16 cellular contexts compared by ENCODE assay signal in the genomic region with DNA sequence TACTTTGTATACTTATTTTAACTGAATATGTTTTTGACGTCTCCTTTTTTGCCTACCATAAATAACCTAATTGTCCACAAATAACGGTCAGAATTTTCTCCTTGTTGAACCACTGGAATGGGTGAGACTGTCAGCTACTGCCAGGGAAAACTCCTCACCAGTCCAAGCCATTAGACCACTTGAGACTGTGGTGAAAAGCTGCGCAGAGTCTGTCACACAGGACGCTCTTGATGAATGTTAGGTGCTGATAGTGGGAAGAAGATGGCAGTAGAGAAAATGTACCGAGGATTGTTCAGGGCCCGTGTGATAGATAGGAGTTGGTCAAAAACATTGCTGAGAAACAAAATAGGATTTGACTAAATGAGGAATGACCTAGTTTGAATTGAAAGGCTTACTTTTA.
DNase-seq lines count a peak whose midpoint lies in the region; ATAC-seq and TF ChIP-seq lines count a peak whose summit lies in the region.
"Had no signal": no experiment of that assay in that cellular context is flagged by ENCODE, and none has a peak within 500 bp of the region (broad histone marks: within the 10 kb centered on the region; RNA-seq: fewer than 3 reads in every experiment).

No MANE protein-coding gene starts in this region.

- no peak overlapping the region for H2AFZ ChIP-seq in IMR-90 (replicated peaks; ENCODE audit: low read length, poor library complexity)

- intact Hi-C loops in Right ventricle myocardium superior (cut with DNase I) = no loop called here
- intact Hi-C loops in cardiac septum (cut with DNase I) = no loop called here
- intact Hi-C loops in IMR-90 (cut with micrococcal nuclease) = no loop called here

- no peak for TF ChIP-seq RAD21 in IMR-90 (IDR thresholded peaks at IDR 0.05; ENCODE audit: low read length)

- no peak overlapping the region for H3K4me2 ChIP-seq in IMR-90 (ENCODE audit: low read depth, low read length)

- no peak overlapping the region for H3K4me3 ChIP-seq in IMR-90 (ENCODE audit: insufficient read depth, low read depth, low read length)

- H2AK9ac ChIP-seq in IMR-90 (replicated peaks; ENCODE audit: low read depth, low read length, poor library complexity) = peak overlapping the region; percentile 74

- no peaks in the 10 kb centered on the region for H3K4me1 Mint-ChIP-seq in endothelial cell (ENCODE audit: unreplicated experiment)
- H3K4me1 Mint-ChIP-seq in progenitor cell of endocrine pancreas (ENCODE audit: low read depth) = peaks cover 9% of the 10 kb centered on the region
- H3K4me1 Mint-ChIP-seq in stimulated activated memory B cell treated with anti-CD40 and anti-IgM and Interleukin-4, amounts not matched to agents 10 μg/mL and 1 μg/mL and 100 μg/mL, for 72 hours = no peaks in the 10 kb centered on the region
- H3K4me1 Mint-ChIP-seq: CD14-positive monocyte had no signal

- BruUV-seq in IMR-90 (replicated peaks; lab: Mats Ljungman, UMichigan) = no TSS peak

- H3K9me3 Mint-ChIP-seq in endothelial cell (ENCODE audit: unreplicated experiment) = no peaks in the 10 kb centered on the region
- H3K9me3 Mint-ChIP-seq in progenitor cell of endocrine pancreas (ENCODE audit: low read depth) = no peaks in the 10 kb centered on the region
- no peaks in the 10 kb centered on the region for H3K9me3 Mint-ChIP-seq in stimulated activated memory B cell treated with anti-CD40 and anti-IgM and Interleukin-4, amounts not matched to agents 10 μg/mL and 1 μg/mL and 100 μg/mL, for 72 hours
- H3K9me3 Mint-ChIP-seq: CD14-positive monocyte; CD8-positive, alpha-beta T cell had no signal

- CTCF ChIA-PET in IMR-90 (lab: Yijun Ruan, JAX) = no interaction called here

- peaks cover 7% of the 10 kb centered on the region for H3K27me3 Mint-ChIP-seq in endothelial cell (ENCODE audit: unreplicated experiment)
- H3K27me3 Mint-ChIP-seq in progenitor cell of endocrine pancreas = no peaks in the 10 kb centered on the region
- H3K27me3 Mint-ChIP-seq in stimulated activated memory B cell treated with anti-CD40 and anti-IgM and Interleukin-4, amounts not matched to agents 10 μg/mL and 1 μg/mL and 100 μg/mL, for 72 hours = no peaks in the 10 kb centered on the region

- no peak overlapping the region for H2BK15ac ChIP-seq in IMR-90 (ENCODE audit: low read depth, low read length)

- H3K9ac ChIP-seq in IMR-90 (ENCODE audit: low read depth, low read length) = no peak overlapping the region

- dilution Hi-C loops in IMR-90 (cut with HindIII; ENCODE audit: low sequenced_read_pairs, unreplicated experiment) = no loop called here

- no peak overlapping the region for H3K56ac ChIP-seq in IMR-90 (ENCODE audit: extremely low read depth, insufficient read depth, low read length)

- H3K79me1 ChIP-seq in IMR-90 (ENCODE audit: low read depth in 1 of 2, low read length in 2 of 2) = no peaks in the 10 kb centered on the region

- H3K18ac ChIP-seq in IMR-90 (ENCODE audit: low read depth, low read length) = no peak overlapping the region

- no peak overlapping the region for H4K5ac ChIP-seq in IMR-90 (ENCODE audit: low read depth, low read length)

- no CpG with 5 or more reads among the region's 6 CpGs for WGBS in IMR-90 (ENCODE audit: extremely low coverage in 2 of 2, insufficient read length in 1 of 2), 2 experiments

- no peak overlapping the region for H2BK20ac ChIP-seq in IMR-90 (ENCODE audit: low read depth, low read length)

- H3K36me3 Mint-ChIP-seq in endothelial cell (ENCODE audit: low read depth, unreplicated experiment) (peaks cover 45% of the 10 kb centered on the region), progenitor cell of endocrine pancreas (ENCODE audit: insufficient read depth) (peaks cover 46% of the 10 kb centered on the region)
- peaks cover 67% of the 10 kb centered on the region for H3K36me3 Mint-ChIP-seq in stimulated activated memory B cell treated with anti-CD40 and anti-IgM and Interleukin-4, amounts not matched to agents 10 μg/mL and 1 μg/mL and 100 μg/mL, for 72 hours
- H3K36me3 Mint-ChIP-seq: CD14-positive monocyte had no signal

- no peak overlapping the region for H3K4ac ChIP-seq in IMR-90 (ENCODE audit: low read depth, low read length)

- in situ Hi-C loops in IMR-90 (cut with MboI; ENCODE audit: low sequenced_read_pairs) = loop anchor here (25.0 kb wide), 1 partner anchor 965 kb away; no protein-coding TSS in a partner anchor

- H3K4me1 ChIP-seq in IMR-90 (ENCODE audit: control insufficient read depth, insufficient read depth, low read length) = no peaks in the 10 kb centered on the region

- H4K20me1 ChIP-seq in IMR-90 (ENCODE audit: insufficient read depth, low read length) = no peaks in the 10 kb centered on the region

- no peak overlapping the region for H3K27ac ChIP-seq in IMR-90 (ENCODE audit: insufficient read depth, low read length)
- H3K27ac ChIP-seq: 22Rv1, HL-60 had no signal

- no peak overlapping the region for H2BK120ac ChIP-seq in IMR-90 (ENCODE audit: low read depth, low read length)

- no peaks in the 10 kb centered on the region; the same call in 1 of the 2 replicates for H3K9me1 ChIP-seq in IMR-90 (ENCODE audit: insufficient read depth, low read length)

- TF ChIP-seq CTCF in IMR-90 (conservative IDR thresholded peaks at IDR 0.05; ENCODE audit: low read depth, low read length) (no peak), endothelial cell (IDR thresholded peaks at IDR 0.05; ENCODE audit: unreplicated experiment) (no peak), progenitor cell of endocrine pancreas (IDR thresholded peaks at IDR 0.05; ENCODE audit: unreplicated experiment) (no peak)

- no peak for DNase-seq in Right ventricle myocardium superior
- no peak for DNase-seq in cardiac septum (ENCODE audit: low spot score)
- DNase-seq in IMR-90 = no peak
- DNase-seq in endothelial cell (ENCODE audit: low spot score) = no peak
- no peak for DNase-seq in progenitor cell of endocrine pancreas (ENCODE audit: low spot score, unreplicated experiment)
- no peak for DNase-seq in effector CD4-positive, alpha-beta T cell
- DNase-seq: CD8-positive, alpha-beta T cell; COR-L47; DMS53; GF-D8 had no signal

- H3K14ac ChIP-seq in IMR-90 (replicated peaks; ENCODE audit: low read depth, low read length) = no peak overlapping the region

- no peak overlapping the region for H3K23ac ChIP-seq in IMR-90 (ENCODE audit: low read depth, low read length)

- H2BK5ac ChIP-seq in IMR-90 (ENCODE audit: low read depth, low read length, poor library complexity, severe bottlenecking) = no peak overlapping the region

- peak overlapping the region; percentile 13 for H3K27ac Mint-ChIP-seq in endothelial cell (ENCODE audit: unreplicated experiment)
- H3K27ac Mint-ChIP-seq in progenitor cell of endocrine pancreas = peak overlapping the region; percentile 70
- no peak overlapping the region for H3K27ac Mint-ChIP-seq in stimulated activated memory B cell treated with anti-CD40 and anti-IgM and Interleukin-4, amounts not matched to agents 10 μg/mL and 1 μg/mL and 100 μg/mL, for 72 hours
- H3K27ac Mint-ChIP-seq: CD14-positive monocyte; CD8-positive, alpha-beta T cell had no signal

- no peak overlapping the region for H2AK5ac ChIP-seq in IMR-90 (ENCODE audit: low read depth, low read length)

- no peaks in the 10 kb centered on the region for H3K27me3 ChIP-seq in IMR-90 (ENCODE audit: control insufficient read depth, insufficient read depth, low read length)

- peaks cover 22% of the 10 kb centered on the region for H3K36me3 ChIP-seq in IMR-90 (ENCODE audit: control insufficient read depth, insufficient read depth, low read length)

- TF ChIP-seq POLR2A in IMR-90 (IDR thresholded peaks at IDR 0.05; ENCODE audit: low read depth, low read length) = no peak

- no peaks in the 10 kb centered on the region for H3K9me3 ChIP-seq in IMR-90 (ENCODE audit: control insufficient read depth, insufficient read depth, low read length)

- ATAC-seq in Right ventricle myocardium superior (ENCODE audit: poor library complexity) (peak; percentile 25), IMR-90 (ENCODE audit: low read depth) (no peak)
- no peak for ATAC-seq in stimulated activated memory B cell treated with anti-CD40 and anti-IgM and Interleukin-4, amounts not matched to agents 10 μg/mL and 1 μg/mL and 100 μg/mL, for 72 hours
- ATAC-seq in activated CD4-positive, CD25-positive, alpha-beta regulatory T cell treated with anti-CD3 and anti-CD28 coated beads, Interleukin-2, amount 50 U/mL, for 24 hours = no peak
- ATAC-seq: CD8-positive, alpha-beta T cell; HCT116 had no signal

- POLR2A ChIA-PET in IMR-90 (lab: Charles Lee; ENCODE audit: unreplicated experiment) = no interaction called here

- no peak overlapping the region for H3K4me3 Mint-ChIP-seq in endothelial cell (ENCODE audit: unreplicated experiment)
- no peak overlapping the region for H3K4me3 Mint-ChIP-seq in progenitor cell of endocrine pancreas (ENCODE audit: low read depth)
- no peak overlapping the region for H3K4me3 Mint-ChIP-seq in stimulated activated memory B cell treated with anti-CD40 and anti-IgM and Interleukin-4, amounts not matched to agents 10 μg/mL and 1 μg/mL and 100 μg/mL, for 72 hours
- H3K4me3 Mint-ChIP-seq: CD14-positive monocyte; CD8-positive, alpha-beta T cell had no signal

- no peak overlapping the region for H4K91ac ChIP-seq in IMR-90 (ENCODE audit: insufficient read depth, low read depth, low read length)

- H4K8ac ChIP-seq in IMR-90 (ENCODE audit: low read depth in 2 of 2, low read length in 2 of 2) = no peak overlapping the region

TF ChIP-seq in IMR-90, 13 proteins besides CTCF, POLR2A, EP300 and RAD21:
- TF ChIP-seq MXI1 (IDR thresholded peaks at IDR 0.05; ENCODE audit: borderline replicate concordance, low read depth, low read length) (no peak), MAZ (IDR thresholded peaks at IDR 0.05; ENCODE audit: borderline replicate concordance, low read depth, low read length) (no peak), SMC3 (IDR thresholded peaks at IDR 0.05; ENCODE audit: low read depth, low read length) (no peak), NFE2L2 (IDR thresholded peaks at IDR 0.05; ENCODE audit: low read depth, low read length) (no peak), BHLHE40 (IDR thresholded peaks at IDR 0.05; ENCODE audit: low read depth, low read length) (no peak), RFX5 (IDR thresholded peaks at IDR 0.05; ENCODE audit: low read depth, low read length) (no peak), CHD1 (IDR thresholded peaks at IDR 0.05; ENCODE audit: low read depth, low read length) (no peak), CEBPB (IDR thresholded peaks at IDR 0.05; ENCODE audit: low read depth, low read length) (no peak)
- TF ChIP-seq, protein P1, sequence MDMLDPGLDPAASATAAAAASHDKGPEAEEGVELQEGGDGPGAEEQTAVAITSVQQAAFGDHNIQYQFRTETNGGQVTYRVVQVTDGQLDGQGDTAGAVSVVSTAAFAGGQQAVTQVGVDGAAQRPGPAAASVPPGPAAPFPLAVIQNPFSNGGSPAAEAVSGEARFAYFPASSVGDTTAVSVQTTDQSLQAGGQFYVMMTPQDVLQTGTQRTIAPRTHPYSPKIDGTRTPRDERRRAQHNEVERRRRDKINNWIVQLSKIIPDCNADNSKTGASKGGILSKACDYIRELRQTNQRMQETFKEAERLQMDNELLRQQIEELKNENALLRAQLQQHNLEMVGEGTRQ (IDR thresholded peaks at IDR 0.05; ENCODE audit: low read depth, low read length) = no peak
TF ChIP-seq in IMR-90: peak in this region for 0.
